In the genomic region with DNA sequence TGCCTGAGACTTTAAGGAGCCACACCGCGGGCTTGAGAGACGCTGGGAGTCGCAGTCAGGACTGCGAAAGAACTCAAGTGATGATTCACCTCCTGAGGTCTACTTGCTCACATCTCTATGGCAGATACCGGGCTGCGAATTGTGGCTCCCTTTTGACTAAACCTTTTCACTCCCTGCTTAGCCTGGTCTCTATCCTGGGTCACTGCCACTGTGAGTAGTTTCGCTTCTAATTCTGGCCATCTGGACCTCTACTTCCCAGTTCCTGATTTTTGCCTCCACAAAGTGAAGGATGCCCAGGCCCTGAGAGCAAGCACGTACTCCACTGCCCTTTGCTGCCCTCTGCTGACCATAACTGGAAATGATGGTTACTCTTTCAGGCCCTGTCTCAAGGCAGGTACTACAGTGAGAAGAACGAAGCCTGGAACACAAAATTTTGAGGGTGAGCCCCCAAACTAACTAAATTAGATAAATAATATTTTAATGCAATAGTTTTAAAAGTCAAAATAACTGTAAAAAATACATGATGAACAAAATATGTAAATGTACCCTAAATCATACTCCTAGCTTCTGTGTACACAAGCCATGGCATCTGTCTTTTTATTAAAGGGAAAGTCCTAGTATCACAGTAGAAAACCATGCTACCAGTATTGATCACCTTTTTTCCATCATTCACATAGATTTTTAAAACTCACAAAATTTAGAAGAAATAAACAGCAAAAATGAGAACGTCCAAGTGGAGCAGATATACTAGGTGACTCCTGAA, we compare ENCODE assay signal across 8 cellular contexts.
DNase-seq lines count a peak whose midpoint lies in the region; ATAC-seq lines count a peak whose summit lies in the region.

No MANE protein-coding gene starts in this region.

- DNase-seq in EH (ENCODE audit: low read depth) (peak; percentile 93), KBM-7 (peak; percentile 90), SHP77 treated with DMSO at 0.1 percent for 48 hours (lab: John Stamatoyannopoulos, UW) (peak; percentile 52), foreskin melanocyte (peak; percentile 69), nucleus accumbens (lab: John Stamatoyannopoulos, UW) (peak in 54 of 56 donors; percentile 2 to 91 (median 58)), superior temporal gyrus (ENCODE audit: extremely low spot score) (peak; percentile 95)
- peak; percentile 83 for DNase-seq in activated effector memory CD4-positive, alpha-beta T cell treated with anti-CD3 and anti-CD28 coated beads, Interleukin-2, amount 50 U/mL, for 16 hours

- ATAC-seq in GM21717 (IDR thresholded peaks at IDR 0.05; ENCODE audit: unreplicated experiment), result peak; percentile 94

- in situ Hi-C loops in KBM-7 (cut with MboI; ENCODE audit: low pct_unique_long_range_greater_than_20kb, low sequenced_read_pairs), result no loop called here

Comparison
In these comparisons a context has a peak if more than half of its experiments do, and no peak if none do; other contexts are left out.
1. Peak in every context shown above with its lines: DNase-seq and ATAC-seq.